Comparison of ENCODE assay signal across 8 cellular contexts in genomic region chr1:211258310-211258755, GRCh38. TPM values are rescaled to one million over a fixed set of nuclear protein-coding genes. Genes with fewer than 3 reads are reported as not detected.
DNase-seq lines count a peak whose midpoint lies in the region; ATAC-seq and TF ChIP-seq lines count a peak whose summit lies in the region.

No MANE protein-coding gene starts in this region.

- H3K27me3 Mint-ChIP-seq in CD4-positive, CD25-positive, alpha-beta regulatory T cell: peaks cover 6% of the 10 kb centered on the region

- TF ChIP-seq CTCF in OCI-LY1 (IDR thresholded peaks at IDR 0.05; ENCODE audit: low read length): no peak

- H3K36me3 Mint-ChIP-seq in CD4-positive, CD25-positive, alpha-beta regulatory T cell: peaks cover 4% of the 10 kb centered on the region

- H3K27ac Mint-ChIP-seq in CD4-positive, CD25-positive, alpha-beta regulatory T cell: peak overlapping the region; percentile 89 to 97 (median 97)

- no peak for ATAC-seq in CD4-positive, CD25-positive, alpha-beta regulatory T cell (ENCODE audit: low read depth in 2 of 2)
- ATAC-seq in GM21367 (IDR thresholded peaks at IDR 0.05; ENCODE audit: unreplicated experiment): peak; percentile 36

- H3K27ac ChIP-seq in CD4-positive, CD25-positive, alpha-beta regulatory T cell (ENCODE audit: insufficient read depth, low read length, poor library complexity, severe bottlenecking): peak overlapping the region; percentile 86
- peak overlapping the region; percentile 96 for H3K27ac ChIP-seq in OCI-LY1 (ENCODE audit: low read depth, low read length, poor library complexity, severe bottlenecking)

- DNase-seq in CD4-positive, CD25-positive, alpha-beta regulatory T cell: peak; percentile 35 to 76 (median 52)
- DNase-seq in HUDEP-2 (lab: John Stamatoyannopoulos, UW; ENCODE audit: unreplicated experiment in 76 of 76) (peak in 74 of 76 experiments; percentile 16 to 86 (median 70)), activated T-cell treated with anti-CD3 and anti-CD28 coated beads for 24 hours (ENCODE audit: low read depth) (peak; percentile 46), epidermal melanocyte (ENCODE audit: insufficient read length, low spot score) (peak; percentile 56)
- peak; percentile 39 for DNase-seq in stimulated activated CD8-positive, alpha-beta memory T cell treated with anti-CD3 and anti-CD28 coated beads, Interleukin-4, amount 100 ng/mL, for 24 hours (ENCODE audit: low read depth)

- H3K9me3 ChIP-seq in CD4-positive, CD25-positive, alpha-beta regulatory T cell (ENCODE audit: control insufficient read depth in 2 of 2, low read length in 2 of 2): no peaks in the 10 kb centered on the region
- no peaks in the 10 kb centered on the region for H3K9me3 ChIP-seq in OCI-LY1 (ENCODE audit: low read length)
- no peaks in the 10 kb centered on the region for H3K9me3 ChIP-seq in mononuclear cell (ENCODE audit: low read depth, low read length)

- H3K9me2 ChIP-seq in OCI-LY1 (ENCODE audit: low read depth, low read length): no peaks in the 10 kb centered on the region

- peaks cover 19% of the 10 kb centered on the region for H3K4me1 ChIP-seq in CD4-positive, CD25-positive, alpha-beta regulatory T cell (ENCODE audit: control insufficient read depth, insufficient read depth, low read length, poor library complexity, severe bottlenecking)
- H3K4me1 ChIP-seq in OCI-LY1 (ENCODE audit: insufficient read depth, low read length, severe bottlenecking) (peaks cover 20% of the 10 kb centered on the region), mononuclear cell (ENCODE audit: insufficient read depth, low read length) (peaks cover 15% of the 10 kb centered on the region)

- peaks cover 13% of the 10 kb centered on the region; the same call in 1 of the 2 replicates for H3K79me2 ChIP-seq in OCI-LY1 (ENCODE audit: insufficient read depth, low read length)

- H3K27me3 ChIP-seq in CD4-positive, CD25-positive, alpha-beta regulatory T cell (ENCODE audit: control insufficient read depth, insufficient read depth, low read length): no peaks in the 10 kb centered on the region
- no peaks in the 10 kb centered on the region for H3K27me3 ChIP-seq in OCI-LY1 (ENCODE audit: insufficient read depth, low read length)
- no peaks in the 10 kb centered on the region for H3K27me3 ChIP-seq in mononuclear cell (ENCODE audit: insufficient read depth, low read length)

- no peaks in the 10 kb centered on the region for H3F3A ChIP-seq in OCI-LY1 (ENCODE audit: insufficient read depth, low read length)

- no peaks in the 10 kb centered on the region for H4K20me1 ChIP-seq in OCI-LY1 (ENCODE audit: insufficient read depth, low read length)

- H3K9me3 Mint-ChIP-seq in CD4-positive, CD25-positive, alpha-beta regulatory T cell: peaks cover 0 to 1% (median 0%) of the 10 kb centered on the region in 7 donors

- H3K9ac ChIP-seq in OCI-LY1 (ENCODE audit: low read length): peak overlapping the region; percentile 85

- H3K4me3 Mint-ChIP-seq in CD4-positive, CD25-positive, alpha-beta regulatory T cell: peak overlapping the region; percentile 87 to 99 (median 94)

- H3K4me1 Mint-ChIP-seq in CD4-positive, CD25-positive, alpha-beta regulatory T cell: peaks cover 11 to 32% (median 21%) of the 10 kb centered on the region in 4 donors

- no peak overlapping the region for H2AFZ ChIP-seq in OCI-LY1 (ENCODE audit: low read length)

- no peaks in the 10 kb centered on the region for H3K36me3 ChIP-seq in CD4-positive, CD25-positive, alpha-beta regulatory T cell (ENCODE audit: control insufficient read depth, insufficient read depth, low read length)
- H3K36me3 ChIP-seq in OCI-LY1 (ENCODE audit: insufficient read depth, low read length): peaks cover 8% of the 10 kb centered on the region; the same call in 1 of the 2 replicates

- H3K4me2 ChIP-seq in OCI-LY1 (ENCODE audit: low read length): peak overlapping the region; percentile 84

- peak overlapping the region; percentile 90 for H3K4me3 ChIP-seq in CD4-positive, CD25-positive, alpha-beta regulatory T cell (ENCODE audit: low read depth, low read length)
- peak overlapping the region; percentile 85 for H3K4me3 ChIP-seq in OCI-LY1 (ENCODE audit: low read depth, low read length, poor library complexity, severe bottlenecking)
- H3K4me3 ChIP-seq in mononuclear cell (ENCODE audit: low read length): peak overlapping the region; percentile 73

RNA-seq across cellular contexts. Expression of gene RCOR3, which starts 0.8 kb away (rescaled TPM):
- total RNA-seq in CD4-positive, CD25-positive, alpha-beta regulatory T cell: 73.9 TPM
- 10 to 100 TPM; 22.7 to 28.5 (median 25.8) TPM for polyA plus RNA-seq in CD4-positive, CD25-positive, alpha-beta regulatory T cell
- total RNA-seq in mononuclear cell: 53.4 TPM
